Comparison of ENCODE assay signal across 1 cellular context in genomic region chr17:69287168-69287567, GRCh38.
TF ChIP-seq lines count a peak whose summit lies in the region.

No MANE protein-coding gene starts in this region.

TF ChIP-seq in GM23338, 12 proteins besides CTCF, POLR2A, EP300 and RAD21:
- no peak for TF ChIP-seq EZH2 (IDR thresholded peaks at IDR 0.05; ENCODE audit: low read depth, unreplicated experiment)
